Comparison of ENCODE assay signal across 8 cellular contexts in genomic region chr2:239264838-239265651, GRCh38.
A peak's percentile ranks its signal among the peaks of the same experiment; 100 is the strongest.
DNase-seq lines count a peak whose midpoint lies in the region; TF ChIP-seq lines count a peak whose summit lies in the region.

No MANE protein-coding gene starts in this region.

- H3K36me3 Mint-ChIP-seq in neural crest cell (ENCODE audit: low read depth), result no peaks in the 10 kb centered on the region

- H3K4me3 Mint-ChIP-seq in neural crest cell, result no peak overlapping the region

- H3K4me3 ChIP-seq in epithelial cell of esophagus (ENCODE audit: low read length), result no peak overlapping the region

- DNase-seq in ELR (ENCODE audit: low read depth) (peak; percentile 65), Kasumi-1 (lab: John Stamatoyannopoulos, UW) (peak; percentile 19 to 29), epithelial cell of esophagus (ENCODE audit: low read depth) (peak; percentile 76), neural crest cell (ENCODE audit: low read depth, low spot score) (no peak), SW 1271 (lab: John Stamatoyannopoulos, UW) (no peak), NCI-H510A (lab: John Stamatoyannopoulos, UW) (no peak), occipital lobe (lab: John Stamatoyannopoulos, UW) (no peak)
- DNase-seq in activated CD4-positive, alpha-beta T cell treated with anti-CD3 and anti-CD28 coated beads, Interleukin-2, amount 50 U/mL, for 4 hours, result peak; percentile 48 to 56

- peaks cover 64% of the 10 kb centered on the region for H3K4me1 Mint-ChIP-seq in neural crest cell

- H3K27me3 Mint-ChIP-seq in neural crest cell (ENCODE audit: low read depth), result no peaks in the 10 kb centered on the region

- H3K9me3 Mint-ChIP-seq in neural crest cell, result no peaks in the 10 kb centered on the region

- no peak for TF ChIP-seq CTCF in epithelial cell of esophagus (IDR thresholded peaks at IDR 0.05; ENCODE audit: insufficient read depth, low read depth, low read length, missing control alignments)
- TF ChIP-seq CTCF in neural crest cell (conservative IDR thresholded peaks at IDR 0.05), result no peak

- peak overlapping the region; percentile 50 for H3K27ac Mint-ChIP-seq in neural crest cell (ENCODE audit: unreplicated experiment)

Comparison
In these comparisons a context has a peak if more than half of its experiments do, and no peak if none do; other contexts are left out.
1. DNase-seq: peak in ELR (single experiment), Kasumi-1 (2 of 2), activated CD4-positive, alpha-beta T cell treated with anti-CD3 and anti-CD28 coated beads, Interleukin-2, amount 50 U/mL, for 4 hours (2 of 2) and epithelial cell of esophagus (single experiment); none in neural crest cell (single experiment), SW 1271 (0 of 2), NCI-H510A (single experiment) and occipital lobe (single experiment).